ENCODE assay signal across 8 cellular contexts in genomic region chr7:135274495-135275268, GRCh38. TPM values are rescaled to one million over a fixed set of nuclear protein-coding genes. Genes with fewer than 3 reads are reported as not detected.
A peak's percentile ranks its signal among the peaks of the same experiment; 100 is the strongest.
DNase-seq lines count a peak whose midpoint lies in the region; ATAC-seq and TF ChIP-seq lines count a peak whose summit lies in the region.

No MANE protein-coding gene starts in this region.

- no peak overlapping the region for H3K4me2 ChIP-seq in GM23248 (ENCODE audit: unreplicated experiment)

- H3K9ac ChIP-seq in GM23248 = no peak overlapping the region

- in situ Hi-C loops in GM23248 (cut with MboI) = loop anchor here (10.0 to 25.0 kb wide), 3 partner anchors 288 to 590 kb away; partner anchors contain the start of gene NUP205

- no peaks in the 10 kb centered on the region for H4K20me1 ChIP-seq in GM23248 (ENCODE audit: insufficient read depth)

- peak; percentile 59 for ATAC-seq in Right ventricle myocardium inferior

- intact Hi-C loops in Right ventricle myocardium inferior (cut with DNase I) (loop anchor here (2.0 kb wide), 1 partner anchor 368 kb away; no protein-coding TSS in a partner anchor), prostate gland (cut with DNase I) (no loop called here), uterus (cut with DNase I; ENCODE audit: low total_unique reads) (no loop called here)

- no peaks in the 10 kb centered on the region for H3K79me2 ChIP-seq in GM23248 (ENCODE audit: insufficient read depth)

- no peaks in the 10 kb centered on the region for H3K9me3 ChIP-seq in GM23248 (ENCODE audit: low read depth)
- no peaks in the 10 kb centered on the region for H3K9me3 ChIP-seq in prostate gland
- H3K9me3 ChIP-seq in uterus = no peaks in the 10 kb centered on the region

- H3K27me3 ChIP-seq in GM23248 (replicated peaks; ENCODE audit: insufficient read depth) (0 out of 2 replicates have a peak, but pooled peaks cover 2% of the 10 kb centered on the region), prostate gland (replicated peaks; ENCODE audit: insufficient read depth) (no peaks in the 10 kb centered on the region), uterus (no peaks in the 10 kb centered on the region)

- H3K4me3 ChIP-seq in GM23248 (no peak overlapping the region), prostate gland (no peak overlapping the region), uterus (no peak overlapping the region)

- no peaks in the 10 kb centered on the region for H3K9me2 ChIP-seq in GM23248 (ENCODE audit: insufficient read depth)

- WGBS in GM23248 (ENCODE audit: low coverage in 1 of 2, low lambda C conversion rate in 2 of 2, missing lambda C conversion rate in 2 of 2), 2 experiments = 21 to 29% methylated on average over 14 of the region's 14 CpGs
- WGBS in prostate gland = 45% methylated on average over 14 of the region's 14 CpGs

- H3K4me1 ChIP-seq in GM23248 (ENCODE audit: insufficient read depth) = no peaks in the 10 kb centered on the region
- H3K4me1 ChIP-seq in prostate gland (replicated peaks) = no peaks in the 10 kb centered on the region
- H3K4me1 ChIP-seq in uterus = no peaks in the 10 kb centered on the region

- H2AFZ ChIP-seq in GM23248 = no peak overlapping the region

- no peaks in the 10 kb centered on the region for H3K36me3 ChIP-seq in GM23248 (ENCODE audit: low read depth)
- no peaks in the 10 kb centered on the region for H3K36me3 ChIP-seq in prostate gland
- H3K36me3 ChIP-seq in uterus = no peaks in the 10 kb centered on the region

- H3K27ac ChIP-seq in GM23248 (no peak overlapping the region), prostate gland (no peak overlapping the region), uterus (no peak overlapping the region)

- no peaks in the 10 kb centered on the region for H3F3A ChIP-seq in GM23248 (ENCODE audit: insufficient read depth)

- TF ChIP-seq CTCF in prostate gland (IDR thresholded peaks at IDR 0.05) (peak; percentile 64 to 78 (median 72)), uterus (IDR thresholded peaks at IDR 0.05) (peak; percentile 67 to 84 (median 73))

- TF ChIP-seq POLR2A in prostate gland (IDR thresholded peaks at IDR 0.05) (no peak), uterus (IDR thresholded peaks at IDR 0.05) (no peak)

- DNase-seq in DMS79 treated with DMSO at 0.1 percent for 48 hours (lab: John Stamatoyannopoulos, UW) = peak; percentile 66
- peak; percentile 69 for DNase-seq in GM23248
- DNase-seq in MV-4-11 (lab: John Stamatoyannopoulos, UW) = peak; percentile 46
- peak; percentile 77 for DNase-seq in SK-N-DZ (ENCODE audit: low spot score)
- DNase-seq in activated naive CD4-positive, alpha-beta T cell treated with Interleukin-2 at 50 U/mL for 16 hours = peak; percentile 76
- no peak for DNase-seq in Right ventricle myocardium inferior (ENCODE audit: missing footprints)
- DNase-seq in prostate gland (ENCODE audit: low spot score) = peak; percentile 46
- DNase-seq in uterus = peak; percentile 57 to 61

RNA-seq across cellular contexts. Expression of gene STRA8, which starts 41.0 kb away (rescaled TPM):
- total RNA-seq in GM23248 (2014; rRNA removed; shearing (Covaris generic)) = not detected in 2 replicates
- not detected in 2 replicates for polyA plus RNA-seq in GM23248 (2016; fragmentation: Nextera tagmentation; extraction: Ambion mirVana)
- polyA plus RNA-seq in SK-N-DZ (2014; cell fraction: cytosol; rRNA removed) = not detected in 2 replicates
- not detected in 2 replicates for polyA plus RNA-seq in SK-N-DZ (2014; cell fraction: nucleus; rRNA removed)
- total RNA-seq in Right ventricle myocardium inferior = not detected
- not detected for total RNA-seq in prostate gland
- not detected for total RNA-seq in uterus
